8 cellular contexts compared by ENCODE assay signal in genomic region chr16:74368002-74368979, GRCh38. TPM values are rescaled to one million over a fixed set of nuclear protein-coding genes. Genes with fewer than 3 reads are reported as not detected.
DNase-seq lines count a peak whose midpoint lies in the region; ATAC-seq and TF ChIP-seq lines count a peak whose summit lies in the region.
"Not testable (repeated sequence)": the region's sequence is repeated elsewhere in the genome, so short reads cannot be mapped to it uniquely, and the experiment has no call there.

No MANE protein-coding gene starts in this region.

- POLR2A ChIA-PET in naive thymus-derived CD4-positive, alpha-beta T cell (lab: Charles Lee), result interaction anchor here (1.1 to 1.4 kb wide), 2 partner anchors 73 to 1279 kb away, joined by 3 to 4 read pairs; partner anchors contain the start of genes KARS1 and TERF2IP

- H3K9me3 Mint-ChIP-seq in activated T-helper 1 cell treated with anti-CD3 and anti-CD28 coated beads, Interleukin-12 subunit alpha, Interleukin-12 subunit beta, Interleukin-2, Interleukin-4 antibody, amounts not matched to agents 30 ng/mL and 10 ng/mL and 1 ng/mL, durations not matched to agents 14 hours and 24 hours and 36 hours; naive thymus-derived CD4-positive, alpha-beta T cell; stimulated activated effector memory CD8-positive, alpha-beta T cell treated with anti-CD3 and anti-CD28 coated beads, Interleukin-12 subunit alpha, Interleukin-12 subunit beta, amount 100 ng/mL, for 72 hours: not testable (repeated sequence)

- H3K27me3 ChIP-seq in KMS-11 (ENCODE audit: insufficient read depth, low read depth); Peyer's patch; naive thymus-derived CD4-positive, alpha-beta T cell (ENCODE audit: control insufficient read depth in 2 of 2, insufficient read depth in 2 of 2, low read length in 2 of 2): not testable (repeated sequence)

- TF ChIP-seq POLR2A in Peyer's patch (IDR thresholded peaks at IDR 0.05), result peak in 1 of 2 donors; percentile 31

- peak overlapping the region; percentile 63; the same call in 1 of the 2 replicates for H3K9ac ChIP-seq in KMS-11

- TF ChIP-seq CTCF in KMS-11 (conservative IDR thresholded peaks at IDR 0.05; ENCODE audit: low read depth, low read length); Peyer's patch (IDR thresholded peaks at IDR 0.05): not testable (repeated sequence)

- not testable (repeated sequence) for H3K4me1 ChIP-seq in KMS-11 (ENCODE audit: low read depth, poor library complexity, severe bottlenecking); naive thymus-derived CD4-positive, alpha-beta T cell (ENCODE audit: control insufficient read depth in 2 of 2, insufficient read depth in 2 of 2, low read length in 2 of 2)
- H3K4me1 ChIP-seq in Peyer's patch, result peaks cover 0 to 13% (median 5%) of the 10 kb centered on the region in 4 donors

- H3K9me3 ChIP-seq in Peyer's patch; naive thymus-derived CD4-positive, alpha-beta T cell (ENCODE audit: control insufficient read depth in 2 of 3, low read length in 3 of 3): not testable (repeated sequence)

- H3K27ac Mint-ChIP-seq in activated T-helper 1 cell treated with anti-CD3 and anti-CD28 coated beads, Interleukin-12 subunit alpha, Interleukin-12 subunit beta, Interleukin-2, Interleukin-4 antibody, amounts not matched to agents 30 ng/mL and 10 ng/mL and 1 ng/mL, durations not matched to agents 14 hours and 24 hours and 36 hours, result peak overlapping the region; percentile 89
- peak overlapping the region; percentile 79 to 98 (median 94) for H3K27ac Mint-ChIP-seq in naive thymus-derived CD4-positive, alpha-beta T cell
- H3K27ac Mint-ChIP-seq in stimulated activated effector memory CD8-positive, alpha-beta T cell treated with anti-CD3 and anti-CD28 coated beads, Interleukin-12 subunit alpha, Interleukin-12 subunit beta, amount 100 ng/mL, for 72 hours, result peak overlapping the region; percentile 91

- H3K79me2 ChIP-seq in KMS-11 (ENCODE audit: insufficient read depth, low read depth), result peaks cover 22% of the 10 kb centered on the region; the same call in 1 of the 2 replicates

- H3K4me2 ChIP-seq in KMS-11, result peak overlapping the region; percentile 33; the same call in 1 of the 2 replicates

- peak; percentile 93 for ATAC-seq in GM21825 (IDR thresholded peaks at IDR 0.05; ENCODE audit: unreplicated experiment)
- peak; percentile 97 for ATAC-seq in naive thymus-derived CD4-positive, alpha-beta T cell
- ATAC-seq in stimulated activated effector memory CD8-positive, alpha-beta T cell treated with anti-CD3 and anti-CD28 coated beads, Interleukin-12 subunit alpha, Interleukin-12 subunit beta, amount 100 ng/mL, for 72 hours, result peak; percentile 96

- peak; percentile 62 for DNase-seq in DMS79 treated with DMSO at 0.1 percent for 48 hours (lab: John Stamatoyannopoulos, UW)
- DNase-seq in Peyer's patch, result peak; percentile 96 to 99 (median 99)
- peak; percentile 100 for DNase-seq in activated T-helper 1 cell treated with anti-CD3 and anti-CD28 coated beads, Interleukin-12 subunit alpha, Interleukin-12 subunit beta, Interleukin-2, Interleukin-4 antibody, amounts not matched to agents 30 ng/mL and 10 ng/mL and 1 ng/mL, durations not matched to agents 14 hours and 24 hours and 36 hours (ENCODE audit: low spot score)
- DNase-seq in fibroblast of gingiva (ENCODE audit: low read depth), result peak; percentile 88
- peak; percentile 96 to 100 (median 99) for DNase-seq in naive thymus-derived CD4-positive, alpha-beta T cell
- peak; percentile 97 to 100 for DNase-seq in stimulated activated effector memory CD8-positive, alpha-beta T cell treated with anti-CD3 and anti-CD28 coated beads, Interleukin-12 subunit alpha, Interleukin-12 subunit beta, amount 100 ng/mL, for 72 hours (ENCODE audit: low spot score in 2 of 2)

- not testable (repeated sequence) for H3K4me3 ChIP-seq in KMS-11 (IDR thresholded peaks at IDR 0.05; ENCODE audit: insufficient read depth, low read depth, low read length)
- peak overlapping the region; percentile 61 to 82 (median 66) for H3K4me3 ChIP-seq in Peyer's patch
- H3K4me3 ChIP-seq in naive thymus-derived CD4-positive, alpha-beta T cell (ENCODE audit: low read length), result peak overlapping the region; percentile 86

- H2AFZ ChIP-seq in KMS-11 (ENCODE audit: low read depth), result peak overlapping the region; percentile 71; the same call in 1 of the 2 replicates

- not testable (repeated sequence) for H3K36me3 Mint-ChIP-seq in activated T-helper 1 cell treated with anti-CD3 and anti-CD28 coated beads, Interleukin-12 subunit alpha, Interleukin-12 subunit beta, Interleukin-2, Interleukin-4 antibody, amounts not matched to agents 30 ng/mL and 10 ng/mL and 1 ng/mL, durations not matched to agents 14 hours and 24 hours and 36 hours (ENCODE audit: low read depth); naive thymus-derived CD4-positive, alpha-beta T cell; stimulated activated effector memory CD8-positive, alpha-beta T cell treated with anti-CD3 and anti-CD28 coated beads, Interleukin-12 subunit alpha, Interleukin-12 subunit beta, amount 100 ng/mL, for 72 hours

- CTCF ChIA-PET in naive thymus-derived CD4-positive, alpha-beta T cell (lab: Charles Lee), result not testable (repeated sequence)

- H4K20me1 ChIP-seq in KMS-11 (ENCODE audit: insufficient read depth), result not testable (repeated sequence)

- H3K4me1 Mint-ChIP-seq in activated T-helper 1 cell treated with anti-CD3 and anti-CD28 coated beads, Interleukin-12 subunit alpha, Interleukin-12 subunit beta, Interleukin-2, Interleukin-4 antibody, amounts not matched to agents 30 ng/mL and 10 ng/mL and 1 ng/mL, durations not matched to agents 14 hours and 24 hours and 36 hours (ENCODE audit: low read depth), result peaks cover 10% of the 10 kb centered on the region
- H3K4me1 Mint-ChIP-seq in naive thymus-derived CD4-positive, alpha-beta T cell, result peaks cover 7 to 18% (median 15%) of the 10 kb centered on the region in 7 donors
- H3K4me1 Mint-ChIP-seq in stimulated activated effector memory CD8-positive, alpha-beta T cell treated with anti-CD3 and anti-CD28 coated beads, Interleukin-12 subunit alpha, Interleukin-12 subunit beta, amount 100 ng/mL, for 72 hours, result not testable (repeated sequence)

- H3K4me3 Mint-ChIP-seq in activated T-helper 1 cell treated with anti-CD3 and anti-CD28 coated beads, Interleukin-12 subunit alpha, Interleukin-12 subunit beta, Interleukin-2, Interleukin-4 antibody, amounts not matched to agents 30 ng/mL and 10 ng/mL and 1 ng/mL, durations not matched to agents 14 hours and 24 hours and 36 hours, result peak overlapping the region; percentile 91
- peak overlapping the region; percentile 89 to 98 (median 91) for H3K4me3 Mint-ChIP-seq in naive thymus-derived CD4-positive, alpha-beta T cell
- peak overlapping the region; percentile 89 for H3K4me3 Mint-ChIP-seq in stimulated activated effector memory CD8-positive, alpha-beta T cell treated with anti-CD3 and anti-CD28 coated beads, Interleukin-12 subunit alpha, Interleukin-12 subunit beta, amount 100 ng/mL, for 72 hours

- not testable (repeated sequence) for H3K27ac ChIP-seq in KMS-11
- peak overlapping the region; percentile 76 to 84 (median 79) for H3K27ac ChIP-seq in Peyer's patch
- H3K27ac ChIP-seq in naive thymus-derived CD4-positive, alpha-beta T cell (ENCODE audit: low read depth, low read length), result peak overlapping the region; percentile 79

- not testable (repeated sequence) for H3K36me3 ChIP-seq in KMS-11 (ENCODE audit: insufficient read depth); Peyer's patch; naive thymus-derived CD4-positive, alpha-beta T cell (ENCODE audit: control insufficient read depth in 2 of 3, insufficient read depth in 3 of 3, low read length in 3 of 3)

- intact Hi-C loops in activated T-helper 1 cell treated with anti-CD3 and anti-CD28 coated beads, Interleukin-12 subunit alpha, Interleukin-12 subunit beta, Interleukin-2, Interleukin-4 antibody, amounts not matched to agents 30 ng/mL and 10 ng/mL and 1 ng/mL, durations not matched to agents 14 hours and 24 hours and 36 hours (cut with micrococcal nuclease), result loop anchor here (1.0 to 5.0 kb wide), 9 partner anchors 69 to 1701 kb away; partner anchors contain the start of genes CFDP1, GLG1, KARS1 and PSMD7
- intact Hi-C loops in naive thymus-derived CD4-positive, alpha-beta T cell (cut with micrococcal nuclease), result loop anchor here (1.0 to 10.0 kb wide), 6 partner anchors 72 to 1701 kb away; partner anchors contain the start of genes KARS1 (in 2 of the 2), PSMD7 (in 2 of the 2), TERF2IP (in 2 of the 2) and GLG1 (in 1 of the 2)

- H3K27me3 Mint-ChIP-seq in activated T-helper 1 cell treated with anti-CD3 and anti-CD28 coated beads, Interleukin-12 subunit alpha, Interleukin-12 subunit beta, Interleukin-2, Interleukin-4 antibody, amounts not matched to agents 30 ng/mL and 10 ng/mL and 1 ng/mL, durations not matched to agents 14 hours and 24 hours and 36 hours (ENCODE audit: insufficient read depth); naive thymus-derived CD4-positive, alpha-beta T cell: not testable (repeated sequence)

RNA-seq across cellular contexts. Expression of gene NPIPB15, which starts 7.8 kb away (rescaled TPM):
- 10 to 100 TPM in 2 of 4 donors, 1 to 10 TPM in 1, not detected in 1; 8.4 to 35.2 (median 19.0) TPM for total RNA-seq in Peyer's patch
- 1.7 and 2.5 TPM in 2 replicates for total RNA-seq in activated T-helper 1 cell treated with anti-CD3 and anti-CD28 coated beads, Interleukin-12 subunit alpha, Interleukin-12 subunit beta, Interleukin-2, Interleukin-4 antibody, amounts not matched to agents 30 ng/mL and 10 ng/mL and 1 ng/mL, durations not matched to agents 14 hours and 24 hours and 36 hours
- total RNA-seq in naive thymus-derived CD4-positive, alpha-beta T cell, result 10 to 100 TPM in 1 of 5 experiments, 1 to 10 TPM in 2, not detected in 2; 2.2 to 12.3 (median 9.8) TPM
- polyA plus RNA-seq in naive thymus-derived CD4-positive, alpha-beta T cell, result under 1 TPM in 1 of 2 donors, not detected in 1; 0.75 TPM

RNA-seq across cellular contexts. Expression of gene CLEC18B, which starts 53.0 kb away (rescaled TPM):
- 1 to 10 TPM in 2 of 4 donors, under 1 TPM in 1, not detected in 1; 0.57 to 1.8 (median 1.2) TPM for total RNA-seq in Peyer's patch
- total RNA-seq in activated T-helper 1 cell treated with anti-CD3 and anti-CD28 coated beads, Interleukin-12 subunit alpha, Interleukin-12 subunit beta, Interleukin-2, Interleukin-4 antibody, amounts not matched to agents 30 ng/mL and 10 ng/mL and 1 ng/mL, durations not matched to agents 14 hours and 24 hours and 36 hours, result 0.60 TPM in 1 of 2 replicates, not detected in the other
- total RNA-seq in naive thymus-derived CD4-positive, alpha-beta T cell, result 1 to 10 TPM in 4 of 5 experiments, under 1 TPM in 1; 0.49 to 3.0 (median 1.5) TPM
- not detected for polyA plus RNA-seq in naive thymus-derived CD4-positive, alpha-beta T cell
